Comparison of ENCODE assay signal across 13 cellular contexts in genomic region chrY:7874080-7874479, GRCh38.
A peak's percentile ranks its signal among the peaks of the same experiment; 100 is the strongest.
DNase-seq lines count a peak whose midpoint lies in the region; ATAC-seq and TF ChIP-seq lines count a peak whose summit lies in the region.
"Had no signal": no experiment of that assay in that cellular context is flagged by ENCODE, and none has a peak within 500 bp of the region (broad histone marks: within the 10 kb centered on the region; RNA-seq: fewer than 3 reads in every experiment).

No MANE protein-coding gene starts in this region.

- H3K4me3 ChIP-seq in cardiac muscle cell: no peak overlapping the region
- H3K4me3 ChIP-seq in right atrium auricular region: no peak overlapping the region
- H3K4me3 ChIP-seq in epithelial cell of proximal tubule (ENCODE audit: low read depth, low read length): no peak overlapping the region
- H3K4me3 ChIP-seq: ascending aorta, BLaER1 had no signal

- H3K4me1 ChIP-seq in cardiac muscle cell (ENCODE audit: low read depth) (no peaks in the 10 kb centered on the region), right atrium auricular region (no peaks in the 10 kb centered on the region)
- H3K4me1 ChIP-seq: ascending aorta, BLaER1 had no signal

- H3K9me3 ChIP-seq in cardiac muscle cell (ENCODE audit: low read depth) (no peaks in the 10 kb centered on the region), right atrium auricular region (no peaks in the 10 kb centered on the region)
- H3K9me3 ChIP-seq: ascending aorta, BLaER1 had no signal

- H3K27ac ChIP-seq in cardiac muscle cell (no peak overlapping the region), right atrium auricular region (no peak overlapping the region)
- H3K27ac ChIP-seq: ascending aorta, BLaER1 had no signal

- ATAC-seq in GM21526 (IDR thresholded peaks at IDR 0.05; ENCODE audit: low FRiP score, unreplicated experiment): no peak
- ATAC-seq: SK-N-SH treated with all-trans-retinoic acid at 6 μM for 48 hours; stimulated activated memory B cell treated with anti-CD40 and anti-IgM and Interleukin-4, amounts not matched to agents 10 μg/mL and 1 μg/mL and 100 μg/mL, for 72 hours had no signal

- H3K27me3 ChIP-seq in cardiac muscle cell (no peaks in the 10 kb centered on the region), right atrium auricular region (no peaks in the 10 kb centered on the region)
- H3K27me3 ChIP-seq: ascending aorta, BLaER1 had no signal

- no peaks in the 10 kb centered on the region for H3K36me3 ChIP-seq in cardiac muscle cell
- H3K36me3 ChIP-seq in right atrium auricular region: no peaks in the 10 kb centered on the region
- H3K36me3 ChIP-seq: ascending aorta, BLaER1 had no signal

- TF ChIP-seq CTCF in cardiac muscle cell (IDR thresholded peaks at IDR 0.05; ENCODE audit: low read depth, low read length): peak; percentile 50
- no peak for TF ChIP-seq CTCF in right atrium auricular region (IDR thresholded peaks at IDR 0.05)
- peak; percentile 53 for TF ChIP-seq CTCF in LNCAP (IDR thresholded peaks at IDR 0.05)
- TF ChIP-seq CTCF in epithelial cell of proximal tubule (conservative IDR thresholded peaks at IDR 0.05; ENCODE audit: low read depth, low read length): peak; percentile 51

- peak in 1 of 2 donors; percentile 72 for DNase-seq in cardiac muscle cell (ENCODE audit: low read depth in 1 of 2, low spot score in 1 of 2)
- no peak for DNase-seq in right atrium auricular region (ENCODE audit: low spot score)
- DNase-seq in epithelial cell of proximal tubule (ENCODE audit: low read depth): no peak
- peak; percentile 13 for DNase-seq in stromal cell of bone marrow (ENCODE audit: low read depth)
- no peak for DNase-seq in NCI-H524 (lab: John Stamatoyannopoulos, UW)
- no peak for DNase-seq in UCSD-AML1 (lab: John Stamatoyannopoulos, UW; ENCODE audit: unreplicated experiment)
- DNase-seq: NCI-H2029 treated with DMSO at 0.1 percent for 48 hours had no signal

Comparison
In these comparisons a context has a peak if more than half of its experiments do, and no peak if none do; other contexts are left out.
1. CTCF ChIP-seq: peak in cardiac muscle cell (single experiment), LNCAP (single experiment) and epithelial cell of proximal tubule (single experiment); none in right atrium auricular region (0 of 2).